18 cellular contexts compared by ENCODE assay signal in the genomic region with DNA sequence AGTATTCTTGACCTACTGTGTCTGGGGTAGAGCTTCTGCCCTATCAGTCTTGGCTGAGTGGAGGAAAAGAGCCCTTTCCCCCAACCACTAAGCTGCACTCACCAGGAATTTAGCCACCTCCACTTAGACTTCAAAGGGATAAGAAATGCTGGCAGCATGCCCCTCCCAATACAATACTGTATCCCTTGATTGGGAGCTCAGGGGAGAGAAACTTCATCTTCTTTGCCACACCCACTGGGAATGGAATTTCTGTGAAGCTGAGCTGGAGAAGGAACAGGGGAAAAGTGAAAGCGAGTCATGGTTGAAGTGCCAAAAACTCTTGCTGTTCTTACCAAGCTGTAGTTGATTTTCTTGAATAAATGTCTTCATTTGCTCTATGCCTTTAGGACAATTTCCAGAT.
DNase-seq lines count a peak whose midpoint lies in the region; ATAC-seq and TF ChIP-seq lines count a peak whose summit lies in the region.
"Had no signal": no experiment of that assay in that cellular context is flagged by ENCODE, and none has a peak within 500 bp of the region (broad histone marks: within the 10 kb centered on the region; RNA-seq: fewer than 3 reads in every experiment).

No MANE protein-coding gene starts in this region.

- no peaks in the 10 kb centered on the region for H3K79me2 ChIP-seq in fibroblast of lung (ENCODE audit: control insufficient read depth, insufficient read depth, low read length)

- H2AFZ ChIP-seq in fibroblast of lung (ENCODE audit: low read length), result no peak overlapping the region
- H2AFZ ChIP-seq: PC-9 had no signal

- H3K4me1 Mint-ChIP-seq in nephron progenitor cell, result peaks cover 32% of the 10 kb centered on the region
- H3K4me1 Mint-ChIP-seq: activated CD8-positive, alpha-beta memory T cell treated with anti-CD3 and anti-CD28 coated beads, Interleukin-2, amount 10 ng/mL, durations not matched to agents 7 days and 5 days; CD14-positive monocyte; naive thymus-derived CD8-positive, alpha-beta T cell had no signal

- H4K20me1 ChIP-seq in fibroblast of lung (ENCODE audit: control insufficient read depth, extremely low read depth, insufficient read depth, low read length), result no peaks in the 10 kb centered on the region

- H3K27ac Mint-ChIP-seq in nephron progenitor cell, result peak overlapping the region; percentile 79
- H3K27ac Mint-ChIP-seq: activated CD8-positive, alpha-beta memory T cell treated with anti-CD3 and anti-CD28 coated beads, Interleukin-2, amount 10 ng/mL, durations not matched to agents 7 days and 5 days; CD14-positive monocyte; naive thymus-derived CD8-positive, alpha-beta T cell had no signal

- no peaks in the 10 kb centered on the region for H3K36me3 ChIP-seq in fibroblast of lung (ENCODE audit: control insufficient read depth, insufficient read depth, low read length)

- ATAC-seq in HG02970 (IDR thresholded peaks at IDR 0.05; ENCODE audit: low FRiP score, unreplicated experiment) (no peak), HG03135 (IDR thresholded peaks at IDR 0.05; ENCODE audit: unreplicated experiment) (no peak)
- ATAC-seq: activated CD8-positive, alpha-beta memory T cell treated with anti-CD3 and anti-CD28 coated beads, Interleukin-2, amount 10 ng/mL, durations not matched to agents 7 days and 5 days; left ventricle myocardium superior; naive thymus-derived CD8-positive, alpha-beta T cell had no signal

- H3K4me3 ChIP-seq in fibroblast of lung (replicated peaks in 1 of 4; ENCODE audit: control extremely low read depth in 1 of 4, insufficient read depth in 1 of 4, low read depth in 3 of 4, low read length in 4 of 4), result no peak overlapping the region
- H3K4me3 ChIP-seq: PC-9, tibial artery had no signal

- H3K36me3 Mint-ChIP-seq in nephron progenitor cell (ENCODE audit: low read depth), result peaks cover 62% of the 10 kb centered on the region
- H3K36me3 Mint-ChIP-seq: activated CD8-positive, alpha-beta memory T cell treated with anti-CD3 and anti-CD28 coated beads, Interleukin-2, amount 10 ng/mL, durations not matched to agents 7 days and 5 days; CD14-positive monocyte had no signal

- peaks cover 37% of the 10 kb centered on the region for H3K9me3 Mint-ChIP-seq in nephron progenitor cell

- H3K27me3 ChIP-seq in fibroblast of lung (ENCODE audit: control insufficient read depth, insufficient read depth, low read length), result no peaks in the 10 kb centered on the region
- H3K27me3 ChIP-seq: tibial artery had no signal

- H3K9me3 ChIP-seq in fibroblast of lung (ENCODE audit: control insufficient read depth, insufficient read depth, low read depth, low read length), result no peaks in the 10 kb centered on the region

- H3K27me3 Mint-ChIP-seq in nephron progenitor cell (ENCODE audit: low read depth, poor library complexity), result no peaks in the 10 kb centered on the region

- H3K4me3 Mint-ChIP-seq in nephron progenitor cell, result no peak overlapping the region
- H3K4me3 Mint-ChIP-seq: activated CD8-positive, alpha-beta memory T cell treated with anti-CD3 and anti-CD28 coated beads, Interleukin-2, amount 10 ng/mL, durations not matched to agents 7 days and 5 days; CD14-positive monocyte; naive thymus-derived CD8-positive, alpha-beta T cell had no signal

- H3K4me1 ChIP-seq in fibroblast of lung (ENCODE audit: control insufficient read depth, extremely low read depth, insufficient read depth, low read length), result peaks cover 3% of the 10 kb centered on the region
- H3K4me1 ChIP-seq: tibial artery had no signal

- DNase-seq in EL (peak; percentile 56), NCI-H226 (peak; percentile 79), fibroblast of lung (ENCODE audit: low read depth in 2 of 2) (peak; percentile 28 to 62), nephron progenitor cell (no peak), medulla oblongata (ENCODE audit: extremely low spot score) (no peak), NCI-H1930 (lab: John Stamatoyannopoulos, UW) (no peak)
- DNase-seq: activated CD8-positive, alpha-beta memory T cell treated with anti-CD3 and anti-CD28 coated beads, Interleukin-2, amount 10 ng/mL, durations not matched to agents 7 days and 5 days; activated naive CD4-positive, alpha-beta T cell treated with Interleukin-2 at 50 U/mL for 16 hours; caudate nucleus; left ventricle myocardium superior; naive thymus-derived CD8-positive, alpha-beta T cell; NCI-H1436 treated with DMSO at 0.1 percent for 48 hours; PC-9; tibial artery had no signal

- TF ChIP-seq CTCF in fibroblast of lung (conservative IDR thresholded peaks at IDR 0.05 in 1 of 2, IDR thresholded peaks at IDR 0.05 in 1 of 2; ENCODE audit: low read depth in 1 of 2, low read length in 2 of 2), result no peak
- TF ChIP-seq CTCF in nephron progenitor cell (IDR thresholded peaks at IDR 0.05), result no peak

- no peak overlapping the region for H3K27ac ChIP-seq in fibroblast of lung (ENCODE audit: insufficient read depth, low read length)
- H3K27ac ChIP-seq: PC-9, tibial artery, VCaP had no signal

- H3K4me2 ChIP-seq in fibroblast of lung (ENCODE audit: extremely low read depth, insufficient read depth, low read length), result no peak overlapping the region
- H3K4me2 ChIP-seq: PC-9 had no signal

- no peak overlapping the region for H3K9ac ChIP-seq in fibroblast of lung (ENCODE audit: insufficient read depth, low read length)

Comparison
In these comparisons a context has a peak if more than half of its experiments do, and no peak if none do; other contexts are left out.
1. DNase-seq: peak in EL (single experiment), NCI-H226 (single experiment) and fibroblast of lung (2 of 2); none in nephron progenitor cell (single experiment), medulla oblongata (single experiment) and NCI-H1930 (0 of 2).